In genomic region chr3:139227165-139227564, GRCh38 we compare ENCODE assay signal across 13 cellular contexts.
DNase-seq lines count a peak whose midpoint lies in the region; ATAC-seq lines count a peak whose summit lies in the region.
"Had no signal": no experiment of that assay in that cellular context is flagged by ENCODE, and none has a peak within 500 bp of the region (broad histone marks: within the 10 kb centered on the region; RNA-seq: fewer than 3 reads in every experiment).

No MANE protein-coding gene starts in this region.

- DNase-seq in DMS 273 (lab: John Stamatoyannopoulos, UW; ENCODE audit: unreplicated experiment) (peak; percentile 85), NCI-H1105 treated with DMSO at 0.1 percent for 48 hours (lab: John Stamatoyannopoulos, UW) (peak; percentile 71), astrocyte of the hippocampus (ENCODE audit: low read depth, low spot score) (peak; percentile 47), left lobe of liver (ENCODE audit: low spot score) (peak; percentile 89), NCI-H345 (lab: John Stamatoyannopoulos, UW) (no peak), AG20443 (ENCODE audit: low spot score) (no peak), mesenteric fat pad (ENCODE audit: low spot score) (no peak)
- DNase-seq: activated B cell treated with CpG ODN at 0.5 μM for 24 hours; activated CD4-positive, alpha-beta memory T cell treated with anti-CD3 and anti-CD28 coated beads for 36 hours; NCI-H510A; psoas muscle; stimulated activated CD4-positive, alpha-beta T cell treated with anti-CD3 and anti-CD28 coated beads, Interleukin-1b, Interleukin-23, amount 100 ng/mL, for 48 hours had no signal

- peak; percentile 90 for ATAC-seq in left lobe of liver
- ATAC-seq in GM21447 (IDR thresholded peaks at IDR 0.05; ENCODE audit: unreplicated experiment) = no peak

Comparison
In these comparisons a context has a peak if more than half of its experiments do, and no peak if none do; other contexts are left out.
1. DNase-seq: peak in DMS 273 (single experiment), NCI-H1105 treated with DMSO at 0.1 percent for 48 hours (single experiment), astrocyte of the hippocampus (single experiment) and left lobe of liver (single experiment); none in NCI-H345 (single experiment), AG20443 (single experiment) and mesenteric fat pad (single experiment).